Comparison of ENCODE assay signal across 8 cellular contexts in genomic region chr5:169158764-169159163, GRCh38.
"Had no signal": no experiment of that assay in that cellular context is flagged by ENCODE, and none has a peak within 500 bp of the region (broad histone marks: within the 10 kb centered on the region; RNA-seq: fewer than 3 reads in every experiment).

No MANE protein-coding gene starts in this region.

- FAIRE-seq: HepG2, HTR-8/SVneo had no signal

- H3K27ac Mint-ChIP-seq: IgD-negative memory B cell had no signal

- H3K27ac ChIP-seq: HL-60, KMS-11 had no signal

- ATAC-seq: HepG2 had no signal

- H3K36me3 Mint-ChIP-seq: IgD-negative memory B cell had no signal

- H3K4me2 ChIP-seq: KMS-11 had no signal

- DNase-seq: IMR-90, KBM-7, KG1 had no signal

- H3K4me3 Mint-ChIP-seq: IgD-negative memory B cell had no signal

- H3K4me1 Mint-ChIP-seq: IgD-negative memory B cell had no signal

- H3K9ac ChIP-seq: KMS-11 had no signal
